1 cellular context compared by ENCODE assay signal in the genomic region with DNA sequence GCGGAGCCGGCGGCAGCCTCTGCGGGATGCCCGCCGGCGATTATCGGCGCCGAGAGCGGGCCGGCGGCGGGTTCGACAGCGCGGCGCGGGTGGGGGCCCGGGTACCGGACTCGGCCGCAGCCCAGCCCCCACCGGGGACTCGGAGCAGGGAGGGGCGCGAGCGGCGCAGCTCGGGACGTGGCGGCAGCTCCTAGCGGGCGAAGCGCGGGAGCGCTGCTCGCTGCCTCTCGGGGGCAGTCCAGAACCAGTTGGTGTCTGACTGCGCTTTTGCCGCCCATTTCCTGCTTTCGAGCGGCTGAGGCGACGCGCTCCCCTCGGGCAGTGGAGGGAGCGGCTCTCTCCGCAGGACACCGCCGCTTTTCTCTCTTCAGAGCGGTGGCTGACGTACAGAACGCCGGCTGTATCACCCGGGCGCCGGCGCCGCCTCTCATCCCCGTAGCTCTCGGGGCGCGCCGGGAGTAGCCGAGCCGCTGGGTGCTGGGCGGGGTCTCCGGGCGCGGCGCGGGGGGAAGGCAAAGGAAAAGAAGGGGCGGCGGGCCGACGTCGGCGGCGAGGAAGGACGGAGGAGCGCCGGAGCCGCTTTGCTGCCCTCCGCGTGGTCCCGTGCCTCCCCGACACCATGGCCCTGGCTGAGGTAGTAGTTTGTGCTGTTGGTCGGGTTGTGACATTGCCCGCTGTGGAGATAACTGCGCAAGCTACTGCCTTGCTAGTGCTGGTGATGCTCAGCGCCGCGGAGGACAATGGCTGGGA.
TF ChIP-seq lines count a peak whose summit lies in the region.

No MANE protein-coding gene starts in this region.

TF ChIP-seq in HepG2, 621 proteins besides CTCF, POLR2A, EP300 and RAD21 (continued from another document and continues in another):
- TF ChIP-seq THAP9 (CRISPR knock-in tag; IDR thresholded peaks at IDR 0.05; ENCODE audit: borderline replicate concordance): no peak
- no peak for TF ChIP-seq MZF1 (CRISPR knock-in tag; IDR thresholded peaks at IDR 0.05; ENCODE audit: borderline replicate concordance)
- no peak for TF ChIP-seq ZBTB21 (CRISPR knock-in tag; IDR thresholded peaks at IDR 0.05)
- TF ChIP-seq, protein P1, sequence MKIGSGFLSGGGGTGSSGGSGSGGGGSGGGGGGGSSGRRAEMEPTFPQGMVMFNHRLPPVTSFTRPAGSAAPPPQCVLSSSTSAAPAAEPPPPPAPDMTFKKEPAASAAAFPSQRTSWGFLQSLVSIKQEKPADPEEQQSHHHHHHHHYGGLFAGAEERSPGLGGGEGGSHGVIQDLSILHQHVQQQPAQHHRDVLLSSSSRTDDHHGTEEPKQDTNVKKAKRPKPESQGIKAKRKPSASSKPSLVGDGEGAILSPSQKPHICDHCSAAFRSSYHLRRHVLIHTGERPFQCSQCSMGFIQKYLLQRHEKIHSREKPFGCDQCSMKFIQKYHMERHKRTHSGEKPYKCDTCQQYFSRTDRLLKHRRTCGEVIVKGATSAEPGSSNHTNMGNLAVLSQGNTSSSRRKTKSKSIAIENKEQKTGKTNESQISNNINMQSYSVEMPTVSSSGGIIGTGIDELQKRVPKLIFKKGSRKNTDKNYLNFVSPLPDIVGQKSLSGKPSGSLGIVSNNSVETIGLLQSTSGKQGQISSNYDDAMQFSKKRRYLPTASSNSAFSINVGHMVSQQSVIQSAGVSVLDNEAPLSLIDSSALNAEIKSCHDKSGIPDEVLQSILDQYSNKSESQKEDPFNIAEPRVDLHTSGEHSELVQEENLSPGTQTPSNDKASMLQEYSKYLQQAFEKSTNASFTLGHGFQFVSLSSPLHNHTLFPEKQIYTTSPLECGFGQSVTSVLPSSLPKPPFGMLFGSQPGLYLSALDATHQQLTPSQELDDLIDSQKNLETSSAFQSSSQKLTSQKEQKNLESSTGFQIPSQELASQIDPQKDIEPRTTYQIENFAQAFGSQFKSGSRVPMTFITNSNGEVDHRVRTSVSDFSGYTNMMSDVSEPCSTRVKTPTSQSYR (CRISPR knock-in tag; IDR thresholded peaks at IDR 0.05; ENCODE audit: borderline replicate concordance): peak; percentile 77; the same call in 1 of the 2 replicates
- peak; percentile 15; the same call in 1 of the 2 replicates for TF ChIP-seq JDP2 (CRISPR knock-in tag; IDR thresholded peaks at IDR 0.05; ENCODE audit: borderline replicate concordance)
- no peak for TF ChIP-seq ZNF24 (IDR thresholded peaks at IDR 0.05)
- TF ChIP-seq, protein P2, sequence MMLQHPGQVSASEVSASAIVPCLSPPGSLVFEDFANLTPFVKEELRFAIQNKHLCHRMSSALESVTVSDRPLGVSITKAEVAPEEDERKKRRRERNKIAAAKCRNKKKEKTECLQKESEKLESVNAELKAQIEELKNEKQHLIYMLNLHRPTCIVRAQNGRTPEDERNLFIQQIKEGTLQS (CRISPR knock-in tag; IDR thresholded peaks at IDR 0.05): no peak
- no peak for TF ChIP-seq ZNF512B (CRISPR knock-in tag; IDR thresholded peaks at IDR 0.05; ENCODE audit: borderline replicate concordance)
- no peak for TF ChIP-seq TOE1 (CRISPR knock-in tag; IDR thresholded peaks at IDR 0.05)
- peak; percentile 72 for TF ChIP-seq TBX2 (CRISPR knock-in tag; IDR thresholded peaks at IDR 0.05; ENCODE audit: borderline replicate concordance)
- TF ChIP-seq, protein P3, sequence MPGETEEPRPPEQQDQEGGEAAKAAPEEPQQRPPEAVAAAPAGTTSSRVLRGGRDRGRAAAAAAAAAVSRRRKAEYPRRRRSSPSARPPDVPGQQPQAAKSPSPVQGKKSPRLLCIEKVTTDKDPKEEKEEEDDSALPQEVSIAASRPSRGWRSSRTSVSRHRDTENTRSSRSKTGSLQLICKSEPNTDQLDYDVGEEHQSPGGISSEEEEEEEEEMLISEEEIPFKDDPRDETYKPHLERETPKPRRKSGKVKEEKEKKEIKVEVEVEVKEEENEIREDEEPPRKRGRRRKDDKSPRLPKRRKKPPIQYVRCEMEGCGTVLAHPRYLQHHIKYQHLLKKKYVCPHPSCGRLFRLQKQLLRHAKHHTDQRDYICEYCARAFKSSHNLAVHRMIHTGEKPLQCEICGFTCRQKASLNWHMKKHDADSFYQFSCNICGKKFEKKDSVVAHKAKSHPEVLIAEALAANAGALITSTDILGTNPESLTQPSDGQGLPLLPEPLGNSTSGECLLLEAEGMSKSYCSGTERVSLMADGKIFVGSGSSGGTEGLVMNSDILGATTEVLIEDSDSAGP (CRISPR knock-in tag; IDR thresholded peaks at IDR 0.05; ENCODE audit: borderline replicate concordance): peak; percentile 70; the same call in 1 of the 2 replicates
- no peak; the same call in 1 of the 2 replicates for TF ChIP-seq ZBTB3 (CRISPR knock-in tag; IDR thresholded peaks at IDR 0.05; ENCODE audit: borderline replicate concordance, low read depth)
- no peak for TF ChIP-seq PAX8 (CRISPR knock-in tag; IDR thresholded peaks at IDR 0.05; ENCODE audit: borderline replicate concordance)
- no peak for TF ChIP-seq GTF2F1 (IDR thresholded peaks at IDR 0.05; ENCODE audit: low read length)
- TF ChIP-seq ZMYM3 (CRISPR knock-in tag; IDR thresholded peaks at IDR 0.05): no peak
- TF ChIP-seq ELF3 (CRISPR knock-in tag; IDR thresholded peaks at IDR 0.05): peak; percentile 86
- TF ChIP-seq CCDC6 (CRISPR knock-in tag; IDR thresholded peaks at IDR 0.05): peak; percentile 83; the same call in 1 of the 2 replicates
- TF ChIP-seq ZNF790 (CRISPR knock-in tag; IDR thresholded peaks at IDR 0.05; ENCODE audit: borderline replicate concordance): no peak
- peak; percentile 71; the same call in 1 of the 2 replicates for TF ChIP-seq ZNF546 (CRISPR knock-in tag; conservative IDR thresholded peaks at IDR 0.05)
- no peak for TF ChIP-seq HMGA1 (CRISPR knock-in tag; conservative IDR thresholded peaks at IDR 0.05)
- TF ChIP-seq, protein P4, sequence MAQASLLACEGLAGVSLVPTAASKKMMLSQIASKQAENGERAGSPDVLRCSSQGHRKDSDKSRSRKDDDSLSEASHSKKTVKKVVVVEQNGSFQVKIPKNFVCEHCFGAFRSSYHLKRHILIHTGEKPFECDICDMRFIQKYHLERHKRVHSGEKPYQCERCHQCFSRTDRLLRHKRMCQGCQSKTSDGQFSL (CRISPR knock-in tag; IDR thresholded peaks at IDR 0.05): no peak
- TF ChIP-seq CEBPZ (IDR thresholded peaks at IDR 0.05; ENCODE audit: low read length): no peak
- peak; percentile 25; the same call in 1 of the 2 replicates for TF ChIP-seq NRL (CRISPR knock-in tag; IDR thresholded peaks at IDR 0.05; ENCODE audit: borderline replicate concordance)
- TF ChIP-seq, protein P5, sequence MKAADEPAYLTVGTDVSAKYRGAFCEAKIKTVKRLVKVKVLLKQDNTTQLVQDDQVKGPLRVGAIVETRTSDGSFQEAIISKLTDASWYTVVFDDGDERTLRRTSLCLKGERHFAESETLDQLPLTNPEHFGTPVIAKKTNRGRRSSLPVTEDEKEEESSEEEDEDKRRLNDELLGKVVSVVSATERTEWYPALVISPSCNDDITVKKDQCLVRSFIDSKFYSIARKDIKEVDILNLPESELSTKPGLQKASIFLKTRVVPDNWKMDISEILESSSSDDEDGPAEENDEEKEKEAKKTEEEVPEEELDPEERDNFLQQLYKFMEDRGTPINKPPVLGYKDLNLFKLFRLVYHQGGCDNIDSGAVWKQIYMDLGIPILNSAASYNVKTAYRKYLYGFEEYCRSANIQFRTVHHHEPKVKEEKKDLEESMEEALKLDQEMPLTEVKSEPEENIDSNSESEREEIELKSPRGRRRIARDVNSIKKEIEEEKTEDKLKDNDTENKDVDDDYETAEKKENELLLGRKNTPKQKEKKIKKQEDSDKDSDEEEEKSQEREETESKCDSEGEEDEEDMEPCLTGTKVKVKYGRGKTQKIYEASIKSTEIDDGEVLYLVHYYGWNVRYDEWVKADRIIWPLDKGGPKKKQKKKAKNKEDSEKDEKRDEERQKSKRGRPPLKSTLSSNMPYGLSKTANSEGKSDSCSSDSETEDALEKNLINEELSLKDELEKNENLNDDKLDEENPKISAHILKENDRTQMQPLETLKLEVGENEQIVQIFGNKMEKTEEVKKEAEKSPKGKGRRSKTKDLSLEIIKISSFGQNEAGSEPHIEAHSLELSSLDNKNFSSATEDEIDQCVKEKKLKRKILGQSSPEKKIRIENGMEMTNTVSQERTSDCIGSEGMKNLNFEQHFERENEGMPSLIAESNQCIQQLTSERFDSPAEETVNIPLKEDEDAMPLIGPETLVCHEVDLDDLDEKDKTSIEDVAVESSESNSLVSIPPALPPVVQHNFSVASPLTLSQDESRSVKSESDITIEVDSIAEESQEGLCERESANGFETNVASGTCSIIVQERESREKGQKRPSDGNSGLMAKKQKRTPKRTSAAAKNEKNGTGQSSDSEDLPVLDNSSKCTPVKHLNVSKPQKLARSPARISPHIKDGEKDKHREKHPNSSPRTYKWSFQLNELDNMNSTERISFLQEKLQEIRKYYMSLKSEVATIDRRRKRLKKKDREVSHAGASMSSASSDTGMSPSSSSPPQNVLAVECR (CRISPR knock-in tag; IDR thresholded peaks at IDR 0.05; ENCODE audit: borderline replicate concordance): peak; percentile 65
- peak; percentile 76; the same call in 1 of the 2 replicates for TF ChIP-seq THAP7 (CRISPR knock-in tag; IDR thresholded peaks at IDR 0.05)
- TF ChIP-seq, protein P6, sequence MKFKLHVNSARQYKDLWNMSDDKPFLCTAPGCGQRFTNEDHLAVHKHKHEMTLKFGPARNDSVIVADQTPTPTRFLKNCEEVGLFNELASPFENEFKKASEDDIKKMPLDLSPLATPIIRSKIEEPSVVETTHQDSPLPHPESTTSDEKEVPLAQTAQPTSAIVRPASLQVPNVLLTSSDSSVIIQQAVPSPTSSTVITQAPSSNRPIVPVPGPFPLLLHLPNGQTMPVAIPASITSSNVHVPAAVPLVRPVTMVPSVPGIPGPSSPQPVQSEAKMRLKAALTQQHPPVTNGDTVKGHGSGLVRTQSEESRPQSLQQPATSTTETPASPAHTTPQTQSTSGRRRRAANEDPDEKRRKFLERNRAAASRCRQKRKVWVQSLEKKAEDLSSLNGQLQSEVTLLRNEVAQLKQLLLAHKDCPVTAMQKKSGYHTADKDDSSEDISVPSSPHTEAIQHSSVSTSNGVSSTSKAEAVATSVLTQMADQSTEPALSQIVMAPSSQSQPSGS (CRISPR knock-in tag; IDR thresholded peaks at IDR 0.05): no peak
- no peak for TF ChIP-seq ZNF44 (CRISPR knock-in tag; IDR thresholded peaks at IDR 0.05)
